20 cellular contexts compared by ENCODE assay signal in genomic region chr6:4272996-4273395, GRCh38.
"Had no signal": no experiment of that assay in that cellular context is flagged by ENCODE, and none has a peak within 500 bp of the region (broad histone marks: within the 10 kb centered on the region; RNA-seq: fewer than 3 reads in every experiment).

No MANE protein-coding gene starts in this region.

- DNase-seq: IMR-90, KG1, MM.1S, NCI-H1092 treated with DMSO at 0.1 percent for 48 hours, NCI-H1436, NCI-H187, NCI-H2029, NCI-H2081 treated with DMSO at 0.1 percent for 48 hours, NCI-H2171 treated with DMSO at 0.1 percent for 48 hours, NCI-H524, NCI-H526 treated with DMSO at 0.1 percent for 48 hours, NCI-H748 treated with DMSO at 0.1 percent for 48 hours, Right ventricle myocardium superior, RPMI8226, SIG-M5, SK-N-SH, SW 1271, T-cell had no signal

- H3K9ac ChIP-seq: SK-N-SH had no signal

- H3K4me2 ChIP-seq: SK-N-SH had no signal

- ATAC-seq: HepG2, T-cell had no signal

- FAIRE-seq: HepG2, RCC 7860 had no signal

- H3K9me3 ChIP-seq: SK-N-SH had no signal
